In genomic region chr6:87671555-87672029, GRCh38 we compare ENCODE assay signal across 15 cellular contexts. TPM values are rescaled to one million over a fixed set of nuclear protein-coding genes. Genes with fewer than 3 reads are reported as not detected.
DNase-seq lines count a peak whose midpoint lies in the region; ATAC-seq lines count a peak whose summit lies in the region.
"Had no signal": no experiment of that assay in that cellular context is flagged by ENCODE, and none has a peak within 500 bp of the region (broad histone marks: within the 10 kb centered on the region; RNA-seq: fewer than 3 reads in every experiment).

No MANE protein-coding gene starts in this region.

- peak overlapping the region; percentile 58 to 77 for H3K27ac Mint-ChIP-seq in T-cell
- H3K27ac Mint-ChIP-seq in stimulated activated memory B cell treated with anti-CD40 and anti-IgM and Interleukin-4, amounts not matched to agents 10 μg/mL and 1 μg/mL and 100 μg/mL, for 72 hours = peak overlapping the region; percentile 13

- POLR2A ChIA-PET in T-cell (lab: Charles Lee) = no interaction called here

- CTCF ChIA-PET in T-cell (lab: Charles Lee) = no interaction called here

- peaks cover 44% of the 10 kb centered on the region for H3K36me3 Mint-ChIP-seq in T-cell
- H3K36me3 Mint-ChIP-seq in stimulated activated memory B cell treated with anti-CD40 and anti-IgM and Interleukin-4, amounts not matched to agents 10 μg/mL and 1 μg/mL and 100 μg/mL, for 72 hours = peaks cover 57% of the 10 kb centered on the region

- ATAC-seq in T-cell (replicated peaks in 1 of 4) (no peak), HG02981 (IDR thresholded peaks at IDR 0.05; ENCODE audit: unreplicated experiment) (no peak)
- no peak for ATAC-seq in stimulated activated memory B cell treated with anti-CD40 and anti-IgM and Interleukin-4, amounts not matched to agents 10 μg/mL and 1 μg/mL and 100 μg/mL, for 72 hours

- H3K9me3 Mint-ChIP-seq in T-cell = no peaks in the 10 kb centered on the region
- H3K9me3 Mint-ChIP-seq in stimulated activated memory B cell treated with anti-CD40 and anti-IgM and Interleukin-4, amounts not matched to agents 10 μg/mL and 1 μg/mL and 100 μg/mL, for 72 hours = no peaks in the 10 kb centered on the region

- no peaks in the 10 kb centered on the region for H3K27me3 Mint-ChIP-seq in T-cell
- H3K27me3 Mint-ChIP-seq in stimulated activated memory B cell treated with anti-CD40 and anti-IgM and Interleukin-4, amounts not matched to agents 10 μg/mL and 1 μg/mL and 100 μg/mL, for 72 hours = no peaks in the 10 kb centered on the region

- H3K4me1 Mint-ChIP-seq in T-cell = peaks cover 16 to 24% (median 17%) of the 10 kb centered on the region in 3 donors
- peaks cover 24% of the 10 kb centered on the region for H3K4me1 Mint-ChIP-seq in stimulated activated memory B cell treated with anti-CD40 and anti-IgM and Interleukin-4, amounts not matched to agents 10 μg/mL and 1 μg/mL and 100 μg/mL, for 72 hours

- H3K4me3 Mint-ChIP-seq in T-cell = no peak overlapping the region
- no peak overlapping the region for H3K4me3 Mint-ChIP-seq in stimulated activated memory B cell treated with anti-CD40 and anti-IgM and Interleukin-4, amounts not matched to agents 10 μg/mL and 1 μg/mL and 100 μg/mL, for 72 hours

- DNase-seq in SIG-M5 treated with dmso at 0.1 percent for 504 hours (lab: John Stamatoyannopoulos, UW; ENCODE audit: unreplicated experiment) (peak; percentile 25), SIG-M5 (lab: John Stamatoyannopoulos, UW) (no peak), T-cell (no peak), left kidney (ENCODE audit: low read depth, low spot score) (peak; percentile 46), anterior cingulate cortex (lab: John Stamatoyannopoulos, UW) (no peak)
- no peak for DNase-seq in stimulated activated CD4-positive, alpha-beta T cell treated with anti-CD3 and anti-CD28 coated beads, Interleukin-12 subunit alpha, Interleukin-12 subunit beta, amount 100 ng/mL, for 4 hours
- DNase-seq: activated CD4-positive, alpha-beta T cell treated with anti-CD3 and anti-CD28 coated beads for 1 hour; activated gamma-delta T cell treated with Interleukin-2 at 50 U/mL for 16 hours; DMS79; NCI-H1048; NCI-H524; SK-N-SH; stimulated activated CD8-positive, alpha-beta memory T cell treated with anti-CD3 and anti-CD28 coated beads, Interleukin-4, amount 100 ng/mL, for 48 hours had no signal

RNA-seq across cellular contexts. Expression of gene AKIRIN2, which starts 30.4 kb away (rescaled TPM):
- total RNA-seq in T-cell = 10 to 100 TPM; 52.5 to 81.9 (median 66.0) TPM

Comparison
In these comparisons a context has a peak if more than half of its experiments do, and no peak if none do; other contexts are left out.
1. DNase-seq: peak in SIG-M5 treated with dmso at 0.1 percent for 504 hours (single experiment) and left kidney (single experiment); none in SIG-M5 (single experiment), T-cell (0 of 34), stimulated activated CD4-positive, alpha-beta T cell treated with anti-CD3 and anti-CD28 coated beads, Interleukin-12 subunit alpha, Interleukin-12 subunit beta, amount 100 ng/mL, for 4 hours (single experiment) and anterior cingulate cortex (0 of 58).